In genomic region chr2:138059967-138060635, GRCh38 we compare ENCODE assay signal across 7 cellular contexts.
A peak's percentile ranks its signal among the peaks of the same experiment; 100 is the strongest.
DNase-seq lines count a peak whose midpoint lies in the region; ATAC-seq and TF ChIP-seq lines count a peak whose summit lies in the region.

No MANE protein-coding gene starts in this region.

- H3K79me2 ChIP-seq in fibroblast of lung (ENCODE audit: control insufficient read depth, insufficient read depth, low read length): no peaks in the 10 kb centered on the region

- peak; percentile 81 for DNase-seq in HS-5 (ENCODE audit: low read depth)
- DNase-seq in NOMO-1 (lab: John Stamatoyannopoulos, UW; ENCODE audit: unreplicated experiment in 2 of 2): peak; percentile 37 to 70
- DNase-seq in fibroblast of lung (ENCODE audit: low read depth in 2 of 2): peak; percentile 75 to 94
- DNase-seq in stromal cell of bone marrow (ENCODE audit: low read depth): peak; percentile 84
- no peak for DNase-seq in iPS-NIHi7 (ENCODE audit: extremely low spot score)

- no peaks in the 10 kb centered on the region for H3K9me3 ChIP-seq in fibroblast of lung (ENCODE audit: control insufficient read depth, insufficient read depth, low read depth, low read length)

- ATAC-seq in HG02763 (IDR thresholded peaks at IDR 0.05; ENCODE audit: unreplicated experiment) (no peak), GM21737 (IDR thresholded peaks at IDR 0.05; ENCODE audit: unreplicated experiment) (no peak)

- no peak overlapping the region for H3K4me2 ChIP-seq in fibroblast of lung (ENCODE audit: extremely low read depth, insufficient read depth, low read length)

- TF ChIP-seq CTCF in fibroblast of lung (conservative IDR thresholded peaks at IDR 0.05 in 1 of 2, IDR thresholded peaks at IDR 0.05 in 1 of 2; ENCODE audit: low read depth in 1 of 2, low read length in 2 of 2): no peak

- H4K20me1 ChIP-seq in fibroblast of lung (ENCODE audit: control insufficient read depth, extremely low read depth, insufficient read depth, low read length): no peaks in the 10 kb centered on the region

- H3K9ac ChIP-seq in fibroblast of lung (ENCODE audit: insufficient read depth, low read length): no peak overlapping the region

- H3K27ac ChIP-seq in fibroblast of lung (ENCODE audit: insufficient read depth, low read length): no peak overlapping the region

- H3K36me3 ChIP-seq in fibroblast of lung (ENCODE audit: control insufficient read depth, insufficient read depth, low read length): no peaks in the 10 kb centered on the region

- H3K27me3 ChIP-seq in fibroblast of lung (ENCODE audit: control insufficient read depth, insufficient read depth, low read length): no peaks in the 10 kb centered on the region

- H3K4me1 ChIP-seq in fibroblast of lung (ENCODE audit: control insufficient read depth, extremely low read depth, insufficient read depth, low read length): no peaks in the 10 kb centered on the region

- H2AFZ ChIP-seq in fibroblast of lung (ENCODE audit: low read length): no peak overlapping the region

- no peak overlapping the region for H3K4me3 ChIP-seq in fibroblast of lung (replicated peaks in 1 of 4; ENCODE audit: control extremely low read depth in 1 of 4, insufficient read depth in 1 of 4, low read depth in 3 of 4, low read length in 4 of 4)
